Comparison of ENCODE assay signal across 29 cellular contexts in genomic region chr14:88098128-88098527, GRCh38.
"Had no signal": no experiment of that assay in that cellular context is flagged by ENCODE, and none has a peak within 500 bp of the region (broad histone marks: within the 10 kb centered on the region; RNA-seq: fewer than 3 reads in every experiment).

No MANE protein-coding gene starts in this region.

- H3K27me3 ChIP-seq: ascending aorta, breast epithelium, cardiac muscle cell, colonic mucosa had no signal

- H3K4me1 ChIP-seq: ascending aorta, breast epithelium, colonic mucosa had no signal

- H3K4me3 ChIP-seq: ascending aorta, breast epithelium, cardiac muscle cell, colonic mucosa had no signal

- H3K9me3 ChIP-seq: ascending aorta, breast epithelium, colonic mucosa had no signal

- H3K27ac ChIP-seq: ascending aorta, breast epithelium, cardiac muscle cell, colonic mucosa, epithelial cell of prostate had no signal

- H3K36me3 ChIP-seq: ascending aorta, breast epithelium, cardiac muscle cell, colonic mucosa had no signal

- ATAC-seq: activated CD4-positive, alpha-beta T cell treated with anti-CD3 and anti-CD28 coated beads for 36 hours; activated CD8-positive, alpha-beta memory T cell treated with anti-CD3 and anti-CD28 coated beads, Interleukin-2, amount 10 ng/mL, durations not matched to agents 7 days and 5 days; activated CD8-positive, alpha-beta T cell treated with anti-CD3 and anti-CD28 coated beads, Interleukin-2, amount 10 ng/mL, durations not matched to agents 7 days and 5 days; activated naive CD4-positive, alpha-beta T cell treated with anti-CD3 and anti-CD28 coated beads, Interleukin-2, amount 50 U/mL, for 72 hours had no signal

- DNase-seq: activated CD4-positive, alpha-beta memory T cell treated with anti-CD3 and anti-CD28 coated beads for 36 hours; activated CD4-positive, alpha-beta T cell treated with anti-CD3 and anti-CD28 coated beads for 36 hours; activated CD4-positive, alpha-beta T cell treated with anti-CD3 and anti-CD28 coated beads, Interleukin-2, amount 10 ng/mL, durations not matched to agents 24 days and 14 days; activated CD4-positive, CD25-positive, alpha-beta regulatory T cell; activated CD4-positive, CD25-positive, alpha-beta regulatory T cell treated with anti-CD3 and anti-CD28 coated beads, Interleukin-2, amount 50 U/mL, for 72 hours; activated CD8-positive, alpha-beta memory T cell treated with anti-CD3 and anti-CD28 coated beads, Interleukin-2, amount 10 ng/mL, durations not matched to agents 7 days and 5 days; activated CD8-positive, alpha-beta memory T cell treated with anti-CD3 and anti-CD28 coated beads, Interleukin-2, amount 50 U/mL, for 4 hours; activated CD8-positive, alpha-beta T cell treated with anti-CD3 and anti-CD28 coated beads, Interleukin-2, amount 10 ng/mL, durations not matched to agents 7 days and 5 days; activated effector memory CD4-positive, alpha-beta T cell treated with anti-CD3 and anti-CD28 coated beads, Interleukin-2, amount 50 U/mL, for 16 hours; activated naive CD4-positive, alpha-beta T cell; activated naive CD4-positive, alpha-beta T cell treated with anti-CD3 and anti-CD28 coated beads, Interleukin-2, amount 10 ng/mL, durations not matched to agents 7 days and 5 days; activated naive CD8-positive, alpha-beta T cell treated with anti-CD3 and anti-CD28 coated beads, Interleukin-2, amount 10 ng/mL, durations not matched to agents 7 days and 5 days; activated T-cell treated with anti-CD3 and anti-CD28 coated beads, Interleukin-2, amount 50 U/mL, for 1 hour; activated T-cell treated with anti-CD3 and anti-CD28 coated beads, Interleukin-2, amount 50 U/mL, for 48 hours; central memory CD4-positive, alpha-beta T cell; cerebellar nuclear complex; colonic mucosa; effector CD8-positive, alpha-beta T cell; foreskin fibroblast; head of caudate nucleus; T-helper 2 cell had no signal

- FAIRE-seq: endometrium, endothelial cell of umbilical vein, frontal cortex had no signal
